Comparison of ENCODE assay signal across 8 cellular contexts in the genomic region with DNA sequence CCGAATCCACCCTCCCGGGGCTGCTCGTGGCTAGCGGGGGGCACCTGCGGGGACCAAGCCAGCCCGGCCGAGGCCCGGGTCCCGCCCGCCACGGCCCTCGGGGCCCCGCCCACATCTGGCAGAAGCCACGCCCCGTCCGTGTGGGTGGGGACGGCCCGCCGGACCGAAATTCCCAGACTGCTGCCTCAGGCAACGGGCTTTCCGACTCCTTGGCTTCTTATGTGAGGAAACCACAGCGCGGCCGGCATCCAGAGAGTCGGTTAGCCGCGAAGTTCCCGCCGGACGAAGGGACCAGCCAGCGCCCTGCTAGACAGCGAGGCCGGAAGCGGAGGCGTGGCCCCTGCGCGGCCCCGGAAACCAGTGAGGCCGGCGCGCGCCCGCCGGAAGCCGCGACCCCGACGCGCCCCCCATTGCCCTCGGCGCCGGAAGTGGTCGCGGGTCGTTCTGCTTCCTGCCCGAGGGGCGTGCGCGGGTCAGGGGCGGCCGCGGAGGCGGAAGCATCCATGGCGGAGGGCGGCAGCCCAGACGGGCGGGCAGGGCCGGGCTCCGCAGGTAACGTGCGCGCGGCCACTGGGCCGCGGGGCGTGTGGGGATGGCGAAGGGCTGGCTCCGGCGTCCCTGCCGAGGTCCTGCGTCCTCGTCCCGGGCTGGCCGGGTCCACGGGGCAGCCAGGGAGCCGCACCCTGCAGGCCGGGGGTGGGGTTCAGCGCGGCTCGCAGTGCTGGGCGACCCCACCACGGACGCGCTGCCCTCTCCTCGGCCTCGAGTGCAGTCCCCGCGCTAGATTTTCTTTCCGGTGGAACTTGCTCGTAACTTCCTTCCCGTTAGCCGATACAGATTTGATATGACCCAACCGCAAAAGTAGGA. TPM values are rescaled to one million over a fixed set of nuclear protein-coding genes. Genes with fewer than 3 reads are reported as not detected.
DNase-seq lines count a peak whose midpoint lies in the region; ATAC-seq and TF ChIP-seq lines count a peak whose summit lies in the region.

A gene with protein sequence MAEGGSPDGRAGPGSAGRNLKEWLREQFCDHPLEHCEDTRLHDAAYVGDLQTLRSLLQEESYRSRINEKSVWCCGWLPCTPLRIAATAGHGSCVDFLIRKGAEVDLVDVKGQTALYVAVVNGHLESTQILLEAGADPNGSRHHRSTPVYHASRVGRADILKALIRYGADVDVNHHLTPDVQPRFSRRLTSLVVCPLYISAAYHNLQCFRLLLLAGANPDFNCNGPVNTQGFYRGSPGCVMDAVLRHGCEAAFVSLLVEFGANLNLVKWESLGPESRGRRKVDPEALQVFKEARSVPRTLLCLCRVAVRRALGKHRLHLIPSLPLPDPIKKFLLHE (plus strand): TSS at position 360 of the 867 bp plus-strand sequence. CDS start 144 bp downstream, at position 504.

- POLR2A ChIA-PET in A673 (lab: Charles Lee; ENCODE audit: low non-redundant PET): no interaction called here

- TF ChIP-seq CTCF in A673 (conservative IDR thresholded peaks at IDR 0.05; ENCODE audit: low read depth, low read length): no peak

- peaks cover 4% of the 10 kb centered on the region for H3K36me3 ChIP-seq in A673 (ENCODE audit: insufficient read depth, low read length, poor library complexity, severe bottlenecking)

- no peaks in the 10 kb centered on the region for H3K27me3 ChIP-seq in A673 (replicated peaks; ENCODE audit: insufficient read depth, low read depth, low read length, poor library complexity)

- CTCF ChIA-PET in A673 (lab: Charles Lee): no interaction called here

- peak within 1 kb of the TSS; percentile 92 for H3K27ac ChIP-seq in A673 (ENCODE audit: low read depth, low read length, poor library complexity, severe bottlenecking)

- DNase-seq in A673 (ENCODE audit: low spot score) (peak; percentile 86), NCI-H2196 treated with DMSO at 0.1 percent for 48 hours (lab: John Stamatoyannopoulos, UW; ENCODE audit: unreplicated experiment) (peak; percentile 55), cerebellar cortex (ENCODE audit: low spot score) (peak; percentile 65), kidney glomerular epithelial cell (lab: John Stamatoyannopoulos, UW) (peak; percentile 72)
- DNase-seq in stimulated activated CD4-positive, alpha-beta T cell treated with anti-CD3 and anti-CD28 coated beads, Interleukin-1b, Interleukin-23, amount 100 ng/mL, for 24 hours (ENCODE audit: low read depth in 4 of 4, low spot score in 1 of 4): peak; percentile 64 to 70 (median 68)

- H3K9me3 ChIP-seq in A673 (ENCODE audit: low read depth, low read length, poor library complexity, severe bottlenecking): no peaks in the 10 kb centered on the region

- H3K4me1 ChIP-seq in A673 (ENCODE audit: insufficient read depth, low read length, poor library complexity, severe bottlenecking): peaks cover 15% of the 10 kb centered on the region

- no TSS peak for BruUV-seq in A673 (replicated peaks; lab: Mats Ljungman, UMichigan)

- H3K4me3 ChIP-seq in A673 (ENCODE audit: low read depth, low read length, poor library complexity, severe bottlenecking): peak within 1 kb of the TSS; percentile 99

- ATAC-seq in GM18517 (IDR thresholded peaks at IDR 0.05; ENCODE audit: unreplicated experiment): peak; percentile 74
- peak; percentile 77 for ATAC-seq in HG03039 (IDR thresholded peaks at IDR 0.05; ENCODE audit: unreplicated experiment)
- ATAC-seq in activated CD4-positive, CD25-positive, alpha-beta regulatory T cell treated with anti-CD3 and anti-CD28 coated beads, Interleukin-2, amount 50 U/mL, for 24 hours: peak; percentile 81 to 82

- intact Hi-C loops in A673 (cut with micrococcal nuclease; ENCODE audit: unreplicated experiment): no loop called here

RNA-seq across cellular contexts. Expression of the gene that starts here (rescaled TPM):
- 36.9 and 43.7 TPM in 2 replicates for total RNA-seq in A673 (2021)

Comparison
In these comparisons a context has a peak if more than half of its experiments do, and no peak if none do; other contexts are left out.
1. Peak in every context shown above with its lines: DNase-seq, ATAC-seq, H3K4me3 ChIP-seq and H3K27ac ChIP-seq.